In the genomic region with DNA sequence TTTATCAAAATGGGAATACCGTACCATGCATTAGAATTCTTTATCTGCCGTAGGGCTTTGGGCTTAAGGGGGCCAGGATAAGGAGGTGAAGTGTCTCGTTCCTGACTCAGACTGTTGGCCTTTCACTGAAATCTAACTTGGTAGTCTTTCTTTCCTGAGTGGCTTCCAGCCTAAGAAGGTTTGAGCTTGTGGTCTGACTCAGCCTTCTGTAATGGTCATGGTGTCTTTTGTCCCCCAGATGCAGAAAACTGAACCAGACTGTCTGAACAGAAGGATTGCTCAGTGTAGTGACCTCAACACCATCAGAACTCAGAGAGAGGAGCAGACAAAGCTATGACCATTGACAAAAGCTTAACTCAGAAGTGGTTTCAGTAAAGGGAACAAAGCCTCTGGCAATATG, we compare ENCODE assay signal across 2 cellular contexts.
TF ChIP-seq lines count a peak whose summit lies in the region.

No MANE protein-coding gene starts in this region.

TF ChIP-seq in SK-N-SH treated with all-trans-retinoic acid at 6 μM for 48 hours, 23 proteins besides CTCF, POLR2A, EP300 and RAD21 (continued from another document):
- TF ChIP-seq PPARA (CRISPR knock-in tag; IDR thresholded peaks at IDR 0.05; ENCODE audit: borderline replicate concordance) (no peak), ZFP30 (CRISPR knock-in tag; IDR thresholded peaks at IDR 0.05) (no peak), OSR1 (CRISPR knock-in tag; IDR thresholded peaks at IDR 0.05) (no peak), ARNTL (CRISPR knock-in tag; IDR thresholded peaks at IDR 0.05; ENCODE audit: borderline replicate concordance, low read depth) (no peak), RARB (CRISPR knock-in tag; IDR thresholded peaks at IDR 0.05) (no peak), ZC3H10 (CRISPR knock-in tag; IDR thresholded peaks at IDR 0.05) (no peak)

TF ChIP-seq in GM23338, 12 proteins besides CTCF, POLR2A, EP300 and RAD21 (continued from another document):
- TF ChIP-seq, protein P1, sequence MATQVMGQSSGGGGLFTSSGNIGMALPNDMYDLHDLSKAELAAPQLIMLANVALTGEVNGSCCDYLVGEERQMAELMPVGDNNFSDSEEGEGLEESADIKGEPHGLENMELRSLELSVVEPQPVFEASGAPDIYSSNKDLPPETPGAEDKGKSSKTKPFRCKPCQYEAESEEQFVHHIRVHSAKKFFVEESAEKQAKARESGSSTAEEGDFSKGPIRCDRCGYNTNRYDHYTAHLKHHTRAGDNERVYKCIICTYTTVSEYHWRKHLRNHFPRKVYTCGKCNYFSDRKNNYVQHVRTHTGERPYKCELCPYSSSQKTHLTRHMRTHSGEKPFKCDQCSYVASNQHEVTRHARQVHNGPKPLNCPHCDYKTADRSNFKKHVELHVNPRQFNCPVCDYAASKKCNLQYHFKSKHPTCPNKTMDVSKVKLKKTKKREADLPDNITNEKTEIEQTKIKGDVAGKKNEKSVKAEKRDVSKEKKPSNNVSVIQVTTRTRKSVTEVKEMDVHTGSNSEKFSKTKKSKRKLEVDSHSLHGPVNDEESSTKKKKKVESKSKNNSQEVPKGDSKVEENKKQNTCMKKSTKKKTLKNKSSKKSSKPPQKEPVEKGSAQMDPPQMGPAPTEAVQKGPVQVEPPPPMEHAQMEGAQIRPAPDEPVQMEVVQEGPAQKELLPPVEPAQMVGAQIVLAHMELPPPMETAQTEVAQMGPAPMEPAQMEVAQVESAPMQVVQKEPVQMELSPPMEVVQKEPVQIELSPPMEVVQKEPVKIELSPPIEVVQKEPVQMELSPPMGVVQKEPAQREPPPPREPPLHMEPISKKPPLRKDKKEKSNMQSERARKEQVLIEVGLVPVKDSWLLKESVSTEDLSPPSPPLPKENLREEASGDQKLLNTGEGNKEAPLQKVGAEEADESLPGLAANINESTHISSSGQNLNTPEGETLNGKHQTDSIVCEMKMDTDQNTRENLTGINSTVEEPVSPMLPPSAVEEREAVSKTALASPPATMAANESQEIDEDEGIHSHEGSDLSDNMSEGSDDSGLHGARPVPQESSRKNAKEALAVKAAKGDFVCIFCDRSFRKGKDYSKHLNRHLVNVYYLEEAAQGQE (IDR thresholded peaks at IDR 0.05; ENCODE audit: unreplicated experiment), result no peak
- TF ChIP-seq CREB1 (CRISPR knock-in tag; IDR thresholded peaks at IDR 0.05; ENCODE audit: low read depth), result no peak
- TF ChIP-seq NANOG (IDR thresholded peaks at IDR 0.05; ENCODE audit: borderline replicate concordance), result no peak
- TF ChIP-seq, protein P2, sequence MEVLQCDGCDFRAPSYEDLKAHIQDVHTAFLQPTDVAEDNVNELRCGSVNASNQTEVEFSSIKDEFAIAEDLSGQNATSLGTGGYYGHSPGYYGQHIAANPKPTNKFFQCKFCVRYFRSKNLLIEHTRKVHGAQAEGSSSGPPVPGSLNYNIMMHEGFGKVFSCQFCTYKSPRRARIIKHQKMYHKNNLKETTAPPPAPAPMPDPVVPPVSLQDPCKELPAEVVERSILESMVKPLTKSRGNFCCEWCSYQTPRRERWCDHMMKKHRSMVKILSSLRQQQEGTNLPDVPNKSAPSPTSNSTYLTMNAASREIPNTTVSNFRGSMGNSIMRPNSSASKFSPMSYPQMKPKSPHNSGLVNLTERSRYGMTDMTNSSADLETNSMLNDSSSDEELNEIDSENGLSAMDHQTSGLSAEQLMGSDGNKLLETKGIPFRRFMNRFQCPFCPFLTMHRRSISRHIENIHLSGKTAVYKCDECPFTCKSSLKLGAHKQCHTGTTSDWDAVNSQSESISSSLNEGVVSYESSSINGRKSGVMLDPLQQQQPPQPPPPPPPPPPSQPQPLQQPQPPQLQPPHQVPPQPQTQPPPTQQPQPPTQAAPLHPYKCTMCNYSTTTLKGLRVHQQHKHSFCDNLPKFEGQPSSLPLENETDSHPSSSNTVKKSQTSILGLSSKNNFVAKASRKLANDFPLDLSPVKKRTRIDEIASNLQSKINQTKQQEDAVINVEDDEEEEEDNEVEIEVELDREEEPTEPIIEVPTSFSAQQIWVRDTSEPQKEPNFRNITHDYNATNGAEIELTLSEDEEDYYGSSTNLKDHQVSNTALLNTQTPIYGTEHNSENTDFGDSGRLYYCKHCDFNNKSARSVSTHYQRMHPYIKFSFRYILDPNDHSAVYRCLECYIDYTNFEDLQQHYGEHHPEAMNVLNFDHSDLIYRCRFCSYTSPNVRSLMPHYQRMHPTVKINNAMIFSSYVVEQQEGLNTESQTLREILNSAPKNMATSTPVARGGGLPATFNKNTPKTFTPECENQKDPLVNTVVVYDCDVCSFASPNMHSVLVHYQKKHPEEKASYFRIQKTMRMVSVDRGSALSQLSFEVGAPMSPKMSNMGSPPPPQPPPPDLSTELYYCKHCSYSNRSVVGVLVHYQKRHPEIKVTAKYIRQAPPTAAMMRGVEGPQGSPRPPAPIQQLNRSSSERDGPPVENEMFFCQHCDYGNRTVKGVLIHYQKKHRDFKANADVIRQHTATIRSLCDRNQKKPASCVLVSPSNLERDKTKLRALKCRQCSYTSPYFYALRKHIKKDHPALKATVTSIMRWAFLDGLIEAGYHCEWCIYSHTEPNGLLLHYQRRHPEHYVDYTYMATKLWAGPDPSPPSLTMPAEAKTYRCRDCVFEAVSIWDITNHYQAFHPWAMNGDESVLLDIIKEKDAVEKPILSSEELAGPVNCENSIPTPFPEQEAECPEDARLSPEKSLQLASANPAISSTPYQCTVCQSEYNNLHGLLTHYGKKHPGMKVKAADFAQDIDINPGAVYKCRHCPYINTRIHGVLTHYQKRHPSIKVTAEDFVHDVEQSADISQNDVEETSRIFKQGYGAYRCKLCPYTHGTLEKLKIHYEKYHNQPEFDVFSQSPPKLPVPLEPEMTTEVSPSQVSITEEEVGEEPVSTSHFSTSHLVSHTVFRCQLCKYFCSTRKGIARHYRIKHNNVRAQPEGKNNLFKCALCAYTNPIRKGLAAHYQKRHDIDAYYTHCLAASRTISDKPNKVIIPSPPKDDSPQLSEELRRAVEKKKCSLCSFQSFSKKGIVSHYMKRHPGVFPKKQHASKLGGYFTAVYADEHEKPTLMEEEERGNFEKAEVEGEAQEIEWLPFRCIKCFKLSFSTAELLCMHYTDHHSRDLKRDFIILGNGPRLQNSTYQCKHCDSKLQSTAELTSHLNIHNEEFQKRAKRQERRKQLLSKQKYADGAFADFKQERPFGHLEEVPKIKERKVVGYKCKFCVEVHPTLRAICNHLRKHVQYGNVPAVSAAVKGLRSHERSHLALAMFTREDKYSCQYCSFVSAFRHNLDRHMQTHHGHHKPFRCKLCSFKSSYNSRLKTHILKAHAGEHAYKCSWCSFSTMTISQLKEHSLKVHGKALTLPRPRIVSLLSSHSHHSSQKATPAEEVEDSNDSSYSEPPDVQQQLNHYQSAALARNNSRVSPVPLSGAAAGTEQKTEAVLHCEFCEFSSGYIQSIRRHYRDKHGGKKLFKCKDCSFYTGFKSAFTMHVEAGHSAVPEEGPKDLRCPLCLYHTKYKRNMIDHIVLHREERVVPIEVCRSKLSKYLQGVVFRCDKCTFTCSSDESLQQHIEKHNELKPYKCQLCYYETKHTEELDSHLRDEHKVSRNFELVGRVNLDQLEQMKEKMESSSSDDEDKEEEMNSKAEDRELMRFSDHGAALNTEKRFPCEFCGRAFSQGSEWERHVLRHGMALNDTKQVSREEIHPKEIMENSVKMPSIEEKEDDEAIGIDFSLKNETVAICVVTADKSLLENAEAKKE (CRISPR knock-in tag; IDR thresholded peaks at IDR 0.05), result no peak
- TF ChIP-seq POLR2AphosphoS5 (IDR thresholded peaks at IDR 0.05; ENCODE audit: low read depth), result no peak
- TF ChIP-seq STAT1 (IDR thresholded peaks at IDR 0.05; ENCODE audit: unreplicated experiment), result no peak
- TF ChIP-seq, protein P3, sequence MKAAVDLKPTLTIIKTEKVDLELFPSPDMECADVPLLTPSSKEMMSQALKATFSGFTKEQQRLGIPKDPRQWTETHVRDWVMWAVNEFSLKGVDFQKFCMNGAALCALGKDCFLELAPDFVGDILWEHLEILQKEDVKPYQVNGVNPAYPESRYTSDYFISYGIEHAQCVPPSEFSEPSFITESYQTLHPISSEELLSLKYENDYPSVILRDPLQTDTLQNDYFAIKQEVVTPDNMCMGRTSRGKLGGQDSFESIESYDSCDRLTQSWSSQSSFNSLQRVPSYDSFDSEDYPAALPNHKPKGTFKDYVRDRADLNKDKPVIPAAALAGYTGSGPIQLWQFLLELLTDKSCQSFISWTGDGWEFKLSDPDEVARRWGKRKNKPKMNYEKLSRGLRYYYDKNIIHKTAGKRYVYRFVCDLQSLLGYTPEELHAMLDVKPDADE (IDR thresholded peaks at IDR 0.05), result no peak
- TF ChIP-seq JUNB (IDR thresholded peaks at IDR 0.05; ENCODE audit: unreplicated experiment), result no peak
- no peak for TF ChIP-seq EZH2 (IDR thresholded peaks at IDR 0.05; ENCODE audit: low read depth, unreplicated experiment)
